8 cellular contexts compared by ENCODE assay signal in genomic region chr22:41619979-41620645, GRCh38. TPM values are rescaled to one million over a fixed set of nuclear protein-coding genes. Genes with fewer than 3 reads are reported as not detected.
DNase-seq lines count a peak whose midpoint lies in the region; ATAC-seq and TF ChIP-seq lines count a peak whose summit lies in the region.

No MANE protein-coding gene starts in this region.

- peaks cover 5% of the 10 kb centered on the region for H3K36me3 ChIP-seq in mesendoderm (ENCODE audit: control insufficient read depth, insufficient read depth, low read length)

- H3K4me1 Mint-ChIP-seq in stimulated activated memory B cell treated with anti-CD40 and anti-IgM and Interleukin-4, amounts not matched to agents 10 μg/mL and 1 μg/mL and 100 μg/mL, for 72 hours, result peaks cover 40% of the 10 kb centered on the region

- no peaks in the 10 kb centered on the region for H3K27me3 ChIP-seq in dorsolateral prefrontal cortex
- no peaks in the 10 kb centered on the region for H3K27me3 ChIP-seq in mesendoderm (ENCODE audit: insufficient read depth, low read length, poor library complexity)

- no peaks in the 10 kb centered on the region for H3K9me3 Mint-ChIP-seq in stimulated activated memory B cell treated with anti-CD40 and anti-IgM and Interleukin-4, amounts not matched to agents 10 μg/mL and 1 μg/mL and 100 μg/mL, for 72 hours

- DNase-seq in activated T-cell treated with anti-CD3 and anti-CD28 coated beads for 1 hour (ENCODE audit: low read depth), result peak; percentile 25
- no peak for DNase-seq in activated T-cell treated with anti-CD3 and anti-CD28 coated beads for 4 hours
- DNase-seq in KBM-7, result peak; percentile 34
- DNase-seq in activated CD4-positive, alpha-beta T cell treated with anti-CD3 and anti-CD28 coated beads for 1 hour, result peak; percentile 32
- DNase-seq in dorsolateral prefrontal cortex, result peak in 7 of 10 donors; percentile 14 to 55 (median 41)
- DNase-seq in mesendoderm, result peak; percentile 79
- DNase-seq in cerebellar nuclear complex (lab: John Stamatoyannopoulos, UW), result no peak

- peak; percentile 37 for ATAC-seq in stimulated activated memory B cell treated with anti-CD40 and anti-IgM and Interleukin-4, amounts not matched to agents 10 μg/mL and 1 μg/mL and 100 μg/mL, for 72 hours

- H3K36me3 Mint-ChIP-seq in stimulated activated memory B cell treated with anti-CD40 and anti-IgM and Interleukin-4, amounts not matched to agents 10 μg/mL and 1 μg/mL and 100 μg/mL, for 72 hours, result no peaks in the 10 kb centered on the region

- no peak overlapping the region for H4K8ac ChIP-seq in mesendoderm (ENCODE audit: low read depth, low read length)

- peak overlapping the region in 55 of 59 donors; percentile 58 to 100 (median 94) for H3K27ac ChIP-seq in dorsolateral prefrontal cortex
- H3K27ac ChIP-seq in mesendoderm (ENCODE audit: low read depth, low read length), result peak overlapping the region; percentile 60

- H4K5ac ChIP-seq in mesendoderm (ENCODE audit: low read length), result no peak overlapping the region

- H3K4me2 ChIP-seq in mesendoderm (ENCODE audit: low read length), result peak overlapping the region; percentile 82

- intact Hi-C loops in dorsolateral prefrontal cortex (cut with DNase I), result no loop called here

- peak overlapping the region; percentile 59 for H3K23ac ChIP-seq in mesendoderm (ENCODE audit: low read length)

- no peak overlapping the region for H3K4ac ChIP-seq in mesendoderm (ENCODE audit: low read depth, low read length)

- H2BK120ac ChIP-seq in mesendoderm (ENCODE audit: low read depth, low read length), result no peak overlapping the region

- peak overlapping the region; percentile 47 for H2BK5ac ChIP-seq in mesendoderm (ENCODE audit: low read length)

- H3K4me1 ChIP-seq in mesendoderm (ENCODE audit: control insufficient read depth, low read depth, low read length), result peaks cover 4% of the 10 kb centered on the region

- H3K9ac ChIP-seq in mesendoderm (ENCODE audit: low read length), result peak overlapping the region; percentile 86

- no CpG with 5 or more reads among the region's 25 CpGs for WGBS in mesendoderm (ENCODE audit: extremely low coverage, insufficient coverage, low lambda C conversion rate)

- no peak overlapping the region for H3K18ac ChIP-seq in mesendoderm (ENCODE audit: low read length)

- peaks cover 11% of the 10 kb centered on the region for H3K79me1 ChIP-seq in mesendoderm (ENCODE audit: low read length)

- H2AK5ac ChIP-seq in mesendoderm (ENCODE audit: low read length), result no peak overlapping the region

- H3K79me2 ChIP-seq in mesendoderm (ENCODE audit: control insufficient read depth, insufficient read depth, low read length), result peaks cover 17% of the 10 kb centered on the region

- no peak overlapping the region for H2BK15ac ChIP-seq in mesendoderm (replicated peaks; ENCODE audit: low read depth)

- peak overlapping the region; percentile 98 for H3K27ac Mint-ChIP-seq in stimulated activated memory B cell treated with anti-CD40 and anti-IgM and Interleukin-4, amounts not matched to agents 10 μg/mL and 1 μg/mL and 100 μg/mL, for 72 hours

- peak overlapping the region; percentile 94 for H3K4me3 Mint-ChIP-seq in stimulated activated memory B cell treated with anti-CD40 and anti-IgM and Interleukin-4, amounts not matched to agents 10 μg/mL and 1 μg/mL and 100 μg/mL, for 72 hours

- H3K4me3 ChIP-seq in dorsolateral prefrontal cortex (peak overlapping the region; percentile 75 to 100 (median 95)), mesendoderm (ENCODE audit: low read length) (peak overlapping the region; percentile 84)

- TF ChIP-seq CTCF in dorsolateral prefrontal cortex (IDR thresholded peaks at IDR 0.05 in 54 of 56, conservative IDR thresholded peaks at IDR 0.05 in 2 of 56; ENCODE audit: low read depth in 1 of 56, partially characterized antibody in 56 of 56), result no peak

- in situ Hi-C loops in KBM-7 (cut with MboI; ENCODE audit: low pct_unique_long_range_greater_than_20kb, low sequenced_read_pairs), result no loop called here

- H3K27me3 Mint-ChIP-seq in stimulated activated memory B cell treated with anti-CD40 and anti-IgM and Interleukin-4, amounts not matched to agents 10 μg/mL and 1 μg/mL and 100 μg/mL, for 72 hours, result no peaks in the 10 kb centered on the region

- peak overlapping the region; percentile 93 for H3K56ac ChIP-seq in mesendoderm (ENCODE audit: low read length)

RNA-seq across cellular contexts. Expression of gene DESI1, which starts 0.7 kb away (rescaled TPM):
- 10 to 100 TPM; 45.7 to 64.7 (median 55.1) TPM for total RNA-seq in dorsolateral prefrontal cortex
- 31.4 TPM for polyA plus RNA-seq in mesendoderm (2013, experiment 1 of 2)
- 32.2 TPM for polyA plus RNA-seq in mesendoderm (2013, experiment 2 of 2)

RNA-seq across cellular contexts. Expression of gene XRCC6, which starts 1.0 kb away (rescaled TPM):
- 100 to 1,000 TPM in 115 of 120 experiments, 10 to 100 TPM in 5; 83.9 to 180 (median 142) TPM for total RNA-seq in dorsolateral prefrontal cortex
- 435 TPM for polyA plus RNA-seq in mesendoderm (2013, experiment 1 of 2)
- 429 TPM for polyA plus RNA-seq in mesendoderm (2013, experiment 2 of 2)

RNA-seq across cellular contexts. Expression of gene PMM1, which starts 30.5 kb away (rescaled TPM):
- total RNA-seq in dorsolateral prefrontal cortex, result 10 to 100 TPM; 29.3 to 80.7 (median 56.1) TPM
- 6.4 TPM for polyA plus RNA-seq in mesendoderm (2013, experiment 1 of 2)
- 6.6 TPM for polyA plus RNA-seq in mesendoderm (2013, experiment 2 of 2)

RNA-seq across cellular contexts. Expression of gene CSDC2, which starts 59.3 kb away (rescaled TPM):
- 10 to 100 TPM in 111 of 120 experiments, 1 to 10 TPM in 9; 7.0 to 30.7 (median 15.7) TPM for total RNA-seq in dorsolateral prefrontal cortex
- 2.6 TPM for polyA plus RNA-seq in mesendoderm (2013, experiment 1 of 2)
- polyA plus RNA-seq in mesendoderm (2013, experiment 2 of 2), result 2.4 TPM

Comparison
In these comparisons a context has a peak if more than half of its experiments do, and no peak if none do; other contexts are left out.
1. DNase-seq: peak in activated T-cell treated with anti-CD3 and anti-CD28 coated beads for 1 hour (single experiment), KBM-7 (single experiment), activated CD4-positive, alpha-beta T cell treated with anti-CD3 and anti-CD28 coated beads for 1 hour (single experiment), dorsolateral prefrontal cortex (7 of 10) and mesendoderm (single experiment); none in activated T-cell treated with anti-CD3 and anti-CD28 coated beads for 4 hours (single experiment) and cerebellar nuclear complex (0 of 2).